ENCODE assay signal across 9 cellular contexts in the genomic region with DNA sequence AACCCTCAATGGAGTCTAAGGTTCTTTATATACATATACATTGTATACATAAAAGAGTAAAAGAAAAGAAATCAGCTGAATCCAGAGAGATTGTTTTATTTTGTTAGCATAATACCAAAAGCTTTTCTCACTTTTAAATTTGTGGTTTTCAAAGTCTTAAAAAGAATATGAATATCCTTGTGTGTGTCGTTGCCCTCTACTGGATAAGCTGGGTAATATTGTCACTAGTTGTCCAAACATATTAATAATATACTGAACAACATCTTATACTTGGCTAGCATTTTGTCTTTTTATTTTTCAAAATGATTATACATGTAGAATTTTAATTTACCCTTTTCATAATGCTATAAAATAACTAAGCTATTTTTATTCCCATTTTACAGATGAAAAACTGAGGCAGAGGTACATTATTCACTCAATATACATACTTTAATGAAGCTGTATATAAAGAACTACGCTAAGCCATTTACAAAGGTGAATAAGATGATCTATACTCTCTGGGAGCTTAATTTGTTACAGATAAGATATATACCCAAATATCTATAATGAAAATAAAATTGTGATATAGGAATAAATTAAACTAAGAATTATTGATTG.
A peak's percentile ranks its signal among the peaks of the same experiment; 100 is the strongest.
DNase-seq lines count a peak whose midpoint lies in the region; ATAC-seq, FAIRE-seq and TF ChIP-seq lines count a peak whose summit lies in the region.
"Had no signal": no experiment of that assay in that cellular context is flagged by ENCODE, and none has a peak within 500 bp of the region (broad histone marks: within the 10 kb centered on the region; RNA-seq: fewer than 3 reads in every experiment).

No MANE protein-coding gene starts in this region.

- ATAC-seq in GM18868 (IDR thresholded peaks at IDR 0.05; ENCODE audit: unreplicated experiment), result peak; percentile 72

- no peak for FAIRE-seq in GM12891 (lab: Jason Lieb, UNC)

- H3K27ac ChIP-seq in 22Rv1 (no peak overlapping the region), RWPE1 (no peak overlapping the region)

- DNase-seq in RWPE1 (ENCODE audit: low spot score), result peak; percentile 10
- peak; percentile 7 for DNase-seq in globus pallidus (ENCODE audit: low spot score)
- DNase-seq in GM12891 (ENCODE audit: insufficient read length, low spot score), result no peak
- DNase-seq in OCI-M2 (lab: John Stamatoyannopoulos, UW; ENCODE audit: unreplicated experiment), result no peak
- no peak for DNase-seq in stimulated activated CD8-positive, alpha-beta memory T cell treated with anti-CD3 and anti-CD28 coated beads, Interleukin-4, amount 100 ng/mL, for 48 hours
- DNase-seq in GM19240 (ENCODE audit: insufficient read length, low spot score), result no peak
- DNase-seq: T1000 had no signal

- POLR2A ChIA-PET in RWPE1 (lab: Yijun Ruan, JAX; ENCODE audit: low non-redundant PET), result no interaction called here

- CTCF ChIA-PET in RWPE1 (lab: Yijun Ruan, JAX), result interaction anchor here (0.5 to 2.4 kb wide), 5 partner anchors 28 to 643 kb away, joined by 3 to 5 read pairs (median 4); no protein-coding TSS in a partner anchor

- no peak for TF ChIP-seq POLR2A in GM12891 (IDR thresholded peaks at IDR 0.05; ENCODE audit: low read depth, low read length)

- TF ChIP-seq CTCF in 22Rv1 (IDR thresholded peaks at IDR 0.05) (peak; percentile 62), RWPE1 (conservative IDR thresholded peaks at IDR 0.05; ENCODE audit: low read depth) (no peak)

TF ChIP-seq in GM12891, 5 proteins besides CTCF, POLR2A, EP300 and RAD21:
- TF ChIP-seq SPI1 (IDR thresholded peaks at IDR 0.05; ENCODE audit: low read depth, low read length) (no peak), TAF1 (IDR thresholded peaks at IDR 0.05; ENCODE audit: low read depth, low read length) (no peak), POLR2AphosphoS5 (IDR thresholded peaks at IDR 0.05; ENCODE audit: low read depth, low read length) (no peak), PAX5 (IDR thresholded peaks at IDR 0.05; ENCODE audit: insufficient read depth, low read length, severe bottlenecking) (no peak), POU2F2 (IDR thresholded peaks at IDR 0.05; ENCODE audit: low read depth, low read length) (no peak)
TF ChIP-seq in GM12891: peak in this region for 0.

Comparison
In these comparisons a context has a peak if more than half of its experiments do, and no peak if none do; other contexts are left out.
1. DNase-seq: peak in RWPE1 (single experiment) and globus pallidus (single experiment); none in GM12891 (single experiment), OCI-M2 (single experiment), stimulated activated CD8-positive, alpha-beta memory T cell treated with anti-CD3 and anti-CD28 coated beads, Interleukin-4, amount 100 ng/mL, for 48 hours (single experiment) and GM19240 (single experiment).